ENCODE assay signal across 23 cellular contexts in the genomic region with DNA sequence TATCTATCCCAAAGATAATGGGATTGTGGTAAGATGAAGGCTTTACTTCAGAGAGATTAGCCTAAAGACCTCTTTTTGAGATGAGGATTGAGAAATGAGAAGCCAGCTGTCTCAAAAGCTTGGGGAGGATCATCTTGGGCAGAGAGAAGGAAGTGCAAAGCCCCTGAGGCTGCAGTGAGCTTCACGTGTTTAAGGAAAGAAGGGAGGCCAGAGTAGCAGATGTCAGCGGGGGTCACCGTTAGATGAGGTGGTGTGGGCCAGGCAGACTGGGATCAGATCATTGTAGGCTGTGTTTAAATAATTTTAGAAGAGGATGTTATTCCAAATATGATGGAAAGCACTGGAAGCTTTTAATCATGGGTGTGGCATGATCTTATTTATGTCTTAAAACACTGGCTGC.
"Had no signal": no experiment of that assay in that cellular context is flagged by ENCODE, and none has a peak within 500 bp of the region (broad histone marks: within the 10 kb centered on the region; RNA-seq: fewer than 3 reads in every experiment).

No MANE protein-coding gene starts in this region.

- H3K27ac Mint-ChIP-seq: activated CD8-positive, alpha-beta memory T cell treated with anti-CD3 and anti-CD28 coated beads, Interleukin-2, amount 10 ng/mL, durations not matched to agents 7 days and 5 days; activated CD8-positive, alpha-beta T cell treated with anti-CD3 and anti-CD28 coated beads for 36 hours; activated naive CD8-positive, alpha-beta T cell; activated T-helper 2 cell treated with anti-CD3 and anti-CD28 coated beads, Interferon-gamma antibody, Interleukin-2, Interleukin-4, amounts not matched to agents 10 μg/mL and 5 μg/mL and 100 μg/mL, durations not matched to agents 14 hours and 24 hours and 36 hours; effector memory CD8-positive, alpha-beta T cell; natural killer cell; progenitor cell of endocrine pancreas had no signal

- FAIRE-seq: astrocyte, colon, endothelial cell of umbilical vein, frontal cortex had no signal

- DNase-seq: activated CD4-positive, alpha-beta T cell treated with anti-CD3 and anti-CD28 coated beads for 48 hours; activated CD8-positive, alpha-beta T cell treated with anti-CD3 and anti-CD28 coated beads for 36 hours; activated naive CD4-positive, alpha-beta T cell; activated T-cell treated with anti-CD3 and anti-CD28 coated beads, Interleukin-2, amount 50 U/mL, for 1 hour; central memory CD4-positive, alpha-beta T cell; effector memory CD8-positive, alpha-beta T cell; hypothalamus; midbrain; natural killer cell; stimulated activated CD4-positive, alpha-beta T cell treated with anti-CD3 and anti-CD28 coated beads, Interleukin-2, amount 100 ng/mL, for 48 hours; stimulated activated naive CD4-positive, alpha-beta T cell; T1000; testis; trophoblast cell; uterus had no signal

- H3K36me3 Mint-ChIP-seq: activated CD8-positive, alpha-beta memory T cell treated with anti-CD3 and anti-CD28 coated beads, Interleukin-2, amount 10 ng/mL, durations not matched to agents 7 days and 5 days; activated naive CD8-positive, alpha-beta T cell; natural killer cell had no signal

- H3K4me3 Mint-ChIP-seq: activated CD8-positive, alpha-beta memory T cell treated with anti-CD3 and anti-CD28 coated beads, Interleukin-2, amount 10 ng/mL, durations not matched to agents 7 days and 5 days; activated CD8-positive, alpha-beta T cell treated with anti-CD3 and anti-CD28 coated beads for 36 hours; activated naive CD8-positive, alpha-beta T cell; effector memory CD8-positive, alpha-beta T cell; natural killer cell had no signal

- H3K27me3 Mint-ChIP-seq: progenitor cell of endocrine pancreas had no signal

- H3K9me3 Mint-ChIP-seq: activated CD8-positive, alpha-beta T cell treated with anti-CD3 and anti-CD28 coated beads for 36 hours; natural killer cell had no signal

- ATAC-seq: effector memory CD8-positive, alpha-beta T cell; natural killer cell had no signal
